Comparison of ENCODE assay signal across 25 cellular contexts in genomic region chr21:43339668-43340067, GRCh38.
DNase-seq lines count a peak whose midpoint lies in the region; ATAC-seq and TF ChIP-seq lines count a peak whose summit lies in the region.
"Had no signal": no experiment of that assay in that cellular context is flagged by ENCODE, and none has a peak within 500 bp of the region (broad histone marks: within the 10 kb centered on the region; RNA-seq: fewer than 3 reads in every experiment).

No MANE protein-coding gene starts in this region.

- no peak for TF ChIP-seq EP300 in gastroesophageal sphincter (IDR thresholded peaks at IDR 0.05)

- CTCF ChIA-PET in PC-3 (lab: Charles Lee): no interaction called here

- H3K4me1 ChIP-seq in BLaER1 (peaks cover 61% of the 10 kb centered on the region), PC-3 (ENCODE audit: insufficient read depth, low read length) (peaks cover 34% of the 10 kb centered on the region), gastroesophageal sphincter (peaks cover 0 to 10% (median 0%) of the 10 kb centered on the region in 3 donors)

- no peak for TF ChIP-seq CTCF in PC-3 (conservative IDR thresholded peaks at IDR 0.05; ENCODE audit: low read depth, low read length)
- no peak for TF ChIP-seq CTCF in gastroesophageal sphincter (IDR thresholded peaks at IDR 0.05)

- H3K36me3 ChIP-seq in BLaER1 (no peaks in the 10 kb centered on the region), PC-3 (ENCODE audit: low read depth, low read length) (no peaks in the 10 kb centered on the region), gastroesophageal sphincter (no peaks in the 10 kb centered on the region)
- H3K36me3 ChIP-seq: esophagus muscularis mucosa, transverse colon had no signal

- in situ Hi-C loops in ACHN (cut with HindIII; ENCODE audit: low pct_ligation_motif_present, low pct_unique_long_range_greater_than_20kb, low sequenced_read_pairs): no loop called here

- WGBS in gastroesophageal sphincter (ENCODE audit: low coverage in 1 of 2), 2 donors: 86% methylated on average over 11 of the region's 16 CpGs; no CpG with 5 or more reads in 1 of the 2 donors

- H3K4me3 ChIP-seq in BLaER1 (no peak overlapping the region), PC-3 (ENCODE audit: low read length) (no peak overlapping the region), gastroesophageal sphincter (no peak overlapping the region)
- H3K4me3 ChIP-seq: esophagus muscularis mucosa, lung, smooth muscle cell, transverse colon had no signal

- no peak overlapping the region for H3K9ac ChIP-seq in BLaER1
- H3K9ac ChIP-seq in PC-3 (ENCODE audit: low read length): no peak overlapping the region

- H3K4me2 ChIP-seq in BLaER1: peak overlapping the region; percentile 84
- H3K4me2 ChIP-seq in PC-3 (ENCODE audit: low read length): no peak overlapping the region

- ATAC-seq in PC-3: no peak
- peak; percentile 20 for ATAC-seq in gastroesophageal sphincter
- ATAC-seq in GM18519 (IDR thresholded peaks at IDR 0.05; ENCODE audit: low FRiP score, unreplicated experiment): no peak
- ATAC-seq: T-helper 17 cell had no signal

- H4K20me1 ChIP-seq in BLaER1 (no peaks in the 10 kb centered on the region), PC-3 (ENCODE audit: low read length) (no peaks in the 10 kb centered on the region)

- no peak overlapping the region for H2AFZ ChIP-seq in PC-3 (ENCODE audit: low read length)

- BruUV-seq in PC-3 (replicated peaks; lab: Mats Ljungman, UMichigan): no TSS peak

- peak overlapping the region; percentile 44; the same call in 1 of the 2 replicates for H3K27ac ChIP-seq in BLaER1
- no peak overlapping the region for H3K27ac ChIP-seq in PC-3 (ENCODE audit: low read length)
- no peak overlapping the region for H3K27ac ChIP-seq in gastroesophageal sphincter
- H3K27ac ChIP-seq: esophagus muscularis mucosa, transverse colon had no signal

- H3K9me3 ChIP-seq in BLaER1: no peaks in the 10 kb centered on the region
- H3K9me3 ChIP-seq in PC-3 (ENCODE audit: low read length): no peaks in the 10 kb centered on the region
- H3K9me3 ChIP-seq in gastroesophageal sphincter: no peaks in the 10 kb centered on the region
- H3K9me3 ChIP-seq: esophagus muscularis mucosa, transverse colon had no signal

- H3K9me2 ChIP-seq in PC-3 (replicated peaks; ENCODE audit: low read length): no peaks in the 10 kb centered on the region

- no peaks in the 10 kb centered on the region for H3K79me2 ChIP-seq in PC-3 (ENCODE audit: low read length)

- H3K27me3 ChIP-seq in BLaER1: no peaks in the 10 kb centered on the region
- no peaks in the 10 kb centered on the region for H3K27me3 ChIP-seq in PC-3 (ENCODE audit: low read length)
- H3K27me3 ChIP-seq in gastroesophageal sphincter: peaks cover 6% of the 10 kb centered on the region
- H3K27me3 ChIP-seq: transverse colon had no signal

- no peak for TF ChIP-seq POLR2A in gastroesophageal sphincter (IDR thresholded peaks at IDR 0.05)

- no peaks in the 10 kb centered on the region for H3F3A ChIP-seq in PC-3 (ENCODE audit: low read length, unreplicated experiment)

- POLR2A ChIA-PET in PC-3 (lab: Charles Lee; ENCODE audit: unreplicated experiment): no interaction called here

- intact Hi-C loops in PC-3 (cut with micrococcal nuclease): no loop called here

- peak; percentile 17 for DNase-seq in PC-3
- peak; percentile 64 for DNase-seq in mucosa of gallbladder (ENCODE audit: low spot score)
- DNase-seq in middle frontal gyrus (ENCODE audit: extremely low spot score, low spot score): no peak
- no peak for DNase-seq in GF-D8 (lab: John Stamatoyannopoulos, UW)
- DNase-seq in ACHN: no peak
- DNase-seq: activated gamma-delta T cell treated with Interleukin-2 at 50 U/mL for 16 hours; activated T-cell treated with anti-CD3 and anti-CD28 coated beads, Interleukin-2, amount 50 U/mL, for 48 hours; C1 segment of cervical spinal cord; DMS79; endodermal cell; foreskin fibroblast; GDM1; head of caudate nucleus; NCI-H146; NCI-H82; retina; stimulated activated CD4-positive, alpha-beta T cell treated with anti-CD3 and anti-CD28 coated beads, Interleukin-1b, Interleukin-23, amount 100 ng/mL, for 48 hours; T-helper 17 cell; transverse colon had no signal

Comparison
In these comparisons a context has a peak if more than half of its experiments do, and no peak if none do; other contexts are left out.
1. DNase-seq: peak in PC-3 (single experiment) and mucosa of gallbladder (single experiment); none in middle frontal gyrus (single experiment), GF-D8 (single experiment) and ACHN (single experiment).